In the genomic region with DNA sequence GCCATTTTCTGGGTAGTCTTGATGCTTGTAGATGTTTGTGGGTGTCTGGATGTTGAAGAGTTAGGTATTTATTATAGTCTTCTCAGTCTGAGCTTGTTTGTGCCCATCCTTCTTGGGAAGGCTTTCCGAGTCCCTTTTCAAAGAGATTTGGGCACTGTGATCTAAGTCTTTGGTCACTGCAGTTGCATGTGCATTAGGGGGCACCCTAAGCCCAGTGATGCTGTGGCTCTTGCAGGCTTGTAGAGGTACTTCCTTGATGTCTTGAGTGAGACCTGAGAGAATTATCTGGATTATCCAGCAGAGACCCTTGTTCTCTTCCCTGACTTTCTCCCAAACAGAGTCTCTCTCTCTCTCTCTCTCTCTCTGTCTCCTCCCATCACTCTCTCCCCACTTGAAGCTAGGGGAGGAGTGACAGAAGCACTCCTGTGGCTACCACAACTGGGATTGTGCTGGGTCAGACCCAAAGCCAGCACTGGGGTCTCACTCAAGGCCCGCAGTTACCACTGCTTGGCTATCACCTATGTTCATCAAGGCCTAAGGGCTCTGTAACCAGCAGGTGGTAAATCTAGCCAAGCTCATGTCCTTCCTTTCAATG, we compare ENCODE assay signal across 8 cellular contexts.
A peak's percentile ranks its signal among the peaks of the same experiment; 100 is the strongest.
DNase-seq lines count a peak whose midpoint lies in the region; ATAC-seq and TF ChIP-seq lines count a peak whose summit lies in the region.

No MANE protein-coding gene starts in this region.

- H3K36me3 Mint-ChIP-seq in activated T-helper 1 cell treated with anti-CD3 and anti-CD28 coated beads, Interleukin-12 subunit alpha, Interleukin-12 subunit beta, Interleukin-2, Interleukin-4 antibody, amounts not matched to agents 30 ng/mL and 10 ng/mL and 1 ng/mL, durations not matched to agents 14 hours and 24 hours and 36 hours (ENCODE audit: low read depth): no peaks in the 10 kb centered on the region

- peak; percentile 59 to 85 (median 74) for ATAC-seq in heart right ventricle

- WGBS in heart right ventricle, 2 donors: 90 to 94% methylated on average over 2 of the region's 2 CpGs

- peak; percentile 41 for TF ChIP-seq CTCF in GM13976 (IDR thresholded peaks at IDR 0.05; ENCODE audit: borderline replicate concordance, control extremely low read depth, extremely low read depth, insufficient read depth, missing control alignments)
- TF ChIP-seq CTCF in heart right ventricle (IDR thresholded peaks at IDR 0.05): peak; percentile 23 to 71 (median 63)
- TF ChIP-seq CTCF in retinal pigment epithelial cell (conservative IDR thresholded peaks at IDR 0.05; ENCODE audit: low read depth, low read length): peak; percentile 73

- H3K9me3 ChIP-seq in heart right ventricle: peaks cover 0 to 21% (median 0%) of the 10 kb centered on the region in 11 donors

- no peaks in the 10 kb centered on the region for H3K4me1 Mint-ChIP-seq in activated T-helper 1 cell treated with anti-CD3 and anti-CD28 coated beads, Interleukin-12 subunit alpha, Interleukin-12 subunit beta, Interleukin-2, Interleukin-4 antibody, amounts not matched to agents 30 ng/mL and 10 ng/mL and 1 ng/mL, durations not matched to agents 14 hours and 24 hours and 36 hours (ENCODE audit: low read depth)

- H3K9me3 Mint-ChIP-seq in activated T-helper 1 cell treated with anti-CD3 and anti-CD28 coated beads, Interleukin-12 subunit alpha, Interleukin-12 subunit beta, Interleukin-2, Interleukin-4 antibody, amounts not matched to agents 30 ng/mL and 10 ng/mL and 1 ng/mL, durations not matched to agents 14 hours and 24 hours and 36 hours: no peaks in the 10 kb centered on the region

- DNase-seq in AG08395 (ENCODE audit: low spot score) (peak; percentile 50), GM13976 (ENCODE audit: low spot score) (no peak), heart right ventricle (peak; percentile 50 to 52), retinal pigment epithelial cell (ENCODE audit: low read depth) (peak; percentile 34), HuH-7.5 (ENCODE audit: low spot score) (no peak), NCI-H1092 (lab: John Stamatoyannopoulos, UW) (no peak)
- peak; percentile 43 for DNase-seq in Jurkat, Clone E6-1 (ENCODE audit: low read depth, low spot score)
- DNase-seq in activated T-helper 1 cell treated with anti-CD3 and anti-CD28 coated beads, Interleukin-12 subunit alpha, Interleukin-12 subunit beta, Interleukin-2, Interleukin-4 antibody, amounts not matched to agents 30 ng/mL and 10 ng/mL and 1 ng/mL, durations not matched to agents 14 hours and 24 hours and 36 hours (ENCODE audit: low spot score): peak; percentile 10

- no peaks in the 10 kb centered on the region for H3K36me3 ChIP-seq in heart right ventricle

- intact Hi-C loops in activated T-helper 1 cell treated with anti-CD3 and anti-CD28 coated beads, Interleukin-12 subunit alpha, Interleukin-12 subunit beta, Interleukin-2, Interleukin-4 antibody, amounts not matched to agents 30 ng/mL and 10 ng/mL and 1 ng/mL, durations not matched to agents 14 hours and 24 hours and 36 hours (cut with micrococcal nuclease): loop anchor here (1.0 to 2.0 kb wide), 2 partner anchors 351 to 388 kb away; no protein-coding TSS in a partner anchor
- intact Hi-C loops in heart right ventricle (cut with DNase I): loop anchor here in 5 of 10 donors (2.0 to 10.0 kb wide), 8 partner anchors 72 to 412 kb away; partner anchors contain the start of gene SPRED1 (in 1 of the 5)

- no peak overlapping the region for H3K4me3 ChIP-seq in Jurkat, Clone E6-1 (ENCODE audit: low read length)
- H3K4me3 ChIP-seq in heart right ventricle: no peak overlapping the region
- H3K4me3 ChIP-seq in retinal pigment epithelial cell (ENCODE audit: low read length): no peak overlapping the region

- H3K4me1 ChIP-seq in heart right ventricle: peaks cover 0 to 17% (median 4%) of the 10 kb centered on the region in 9 donors

- no peak overlapping the region for H3K27ac Mint-ChIP-seq in activated T-helper 1 cell treated with anti-CD3 and anti-CD28 coated beads, Interleukin-12 subunit alpha, Interleukin-12 subunit beta, Interleukin-2, Interleukin-4 antibody, amounts not matched to agents 30 ng/mL and 10 ng/mL and 1 ng/mL, durations not matched to agents 14 hours and 24 hours and 36 hours

- in situ Hi-C loops in GM13976 (cut with MboI; ENCODE audit: low sequenced_read_pairs, unreplicated experiment): loop anchor here (25.0 kb wide), 1 partner anchor 684 kb away; no protein-coding TSS in a partner anchor

- H3K27me3 ChIP-seq in heart right ventricle: no peaks in the 10 kb centered on the region

- H3K27me3 Mint-ChIP-seq in activated T-helper 1 cell treated with anti-CD3 and anti-CD28 coated beads, Interleukin-12 subunit alpha, Interleukin-12 subunit beta, Interleukin-2, Interleukin-4 antibody, amounts not matched to agents 30 ng/mL and 10 ng/mL and 1 ng/mL, durations not matched to agents 14 hours and 24 hours and 36 hours (ENCODE audit: insufficient read depth): peaks cover 7% of the 10 kb centered on the region

- H3K27ac ChIP-seq in heart right ventricle: no peak overlapping the region

- H3K4me3 Mint-ChIP-seq in activated T-helper 1 cell treated with anti-CD3 and anti-CD28 coated beads, Interleukin-12 subunit alpha, Interleukin-12 subunit beta, Interleukin-2, Interleukin-4 antibody, amounts not matched to agents 30 ng/mL and 10 ng/mL and 1 ng/mL, durations not matched to agents 14 hours and 24 hours and 36 hours: no peak overlapping the region

Comparison
In these comparisons a context has a peak if more than half of its experiments do, and no peak if none do; other contexts are left out.
1. DNase-seq: peak in AG08395 (single experiment), Jurkat, Clone E6-1 (single experiment), activated T-helper 1 cell treated with anti-CD3 and anti-CD28 coated beads, Interleukin-12 subunit alpha, Interleukin-12 subunit beta, Interleukin-2, Interleukin-4 antibody, amounts not matched to agents 30 ng/mL and 10 ng/mL and 1 ng/mL, durations not matched to agents 14 hours and 24 hours and 36 hours (single experiment), heart right ventricle (2 of 2) and retinal pigment epithelial cell (single experiment); none in GM13976 (single experiment), HuH-7.5 (single experiment) and NCI-H1092 (single experiment).
2. Peak in every context shown above with its lines, with median percentiles within 50 percentile points of each other: CTCF ChIP-seq.